Comparison of ENCODE assay signal across 22 cellular contexts in the genomic region with DNA sequence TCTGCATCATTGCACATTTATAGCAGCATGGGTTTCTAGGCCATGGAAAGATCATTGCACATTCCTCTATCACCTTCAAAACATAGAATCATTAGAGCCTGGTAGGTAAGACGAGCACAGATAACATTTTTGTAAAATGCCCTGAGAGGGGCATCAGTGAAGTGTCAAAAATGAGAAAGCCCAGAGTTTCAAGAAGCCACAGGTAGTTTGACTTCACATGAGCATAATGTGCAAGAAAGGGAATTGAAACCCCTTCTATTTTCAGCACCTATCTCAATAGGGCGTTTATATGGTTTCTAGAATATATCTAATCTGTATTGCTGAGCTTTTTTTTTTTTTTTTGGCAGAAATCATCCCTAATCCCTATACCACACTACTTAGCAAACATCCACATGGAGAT.
"Had no signal": no experiment of that assay in that cellular context is flagged by ENCODE, and none has a peak within 500 bp of the region (broad histone marks: within the 10 kb centered on the region; RNA-seq: fewer than 3 reads in every experiment).

No MANE protein-coding gene starts in this region.

- H3K27ac ChIP-seq: gastroesophageal sphincter, heart right ventricle, tibial nerve, VCaP had no signal

- H3K36me3 ChIP-seq: gastroesophageal sphincter, heart right ventricle, tibial nerve had no signal

- H3K9me3 ChIP-seq: gastroesophageal sphincter, tibial nerve had no signal

- H3K4me3 ChIP-seq: gastroesophageal sphincter, heart right ventricle, tibial nerve had no signal

- ATAC-seq: activated CD4-positive, CD25-positive, alpha-beta regulatory T cell treated with anti-CD3 and anti-CD28 coated beads, Interleukin-2, amount 50 U/mL, for 24 hours; activated CD8-positive, alpha-beta memory T cell treated with anti-CD3 and anti-CD28 coated beads, Interleukin-2, amount 10 ng/mL, durations not matched to agents 7 days and 5 days; activated naive CD8-positive, alpha-beta T cell treated with anti-CD3 and anti-CD28 coated beads, Interleukin-2, amount 50 U/mL, for 24 hours; gastroesophageal sphincter; heart right ventricle; left cardiac atrium; natural killer cell; sciatic nerve; stimulated activated effector memory CD8-positive, alpha-beta T cell treated with anti-CD3 and anti-CD28 coated beads, Interleukin-12 subunit alpha, Interleukin-12 subunit beta, amount 100 ng/mL, for 72 hours; stimulated activated naive CD8-positive, alpha-beta T cell treated with anti-CD3 and anti-CD28 coated beads, Interleukin-15, amount 100 ng/mL, for 72 hours had no signal

- H3K4me1 ChIP-seq: gastroesophageal sphincter, heart right ventricle, tibial nerve had no signal

- DNase-seq: activated CD4-positive, alpha-beta memory T cell treated with anti-CD3 and anti-CD28 coated beads, Interleukin-2, amount 10 ng/mL, durations not matched to agents 7 days and 5 days; activated CD4-positive, alpha-beta T cell treated with anti-CD3 and anti-CD28 coated beads, Interleukin-2, amount 10 ng/mL, durations not matched to agents 24 days and 14 days; activated CD8-positive, alpha-beta memory T cell treated with anti-CD3 and anti-CD28 coated beads, Interleukin-2, amount 10 ng/mL, durations not matched to agents 7 days and 5 days; activated gamma-delta T cell; activated naive CD4-positive, alpha-beta T cell treated with anti-CD3 and anti-CD28 coated beads, Interleukin-2, amount 50 U/mL, for 16 hours; activated naive CD8-positive, alpha-beta T cell treated with anti-CD3 and anti-CD28 coated beads, Interleukin-2, amount 50 U/mL, for 24 hours; cortex of kidney; endodermal cell; heart right ventricle; islet precursor cell; left cardiac atrium; midbrain; natural killer cell; small intestine; stimulated activated CD4-positive, alpha-beta T cell treated with anti-CD3 and anti-CD28 coated beads, Interleukin-2, amount 100 ng/mL, for 24 hours; stimulated activated naive CD8-positive, alpha-beta T cell treated with anti-CD3 and anti-CD28 coated beads, Interleukin-15, amount 100 ng/mL, for 72 hours had no signal

- H3K27me3 ChIP-seq: gastroesophageal sphincter, heart right ventricle, tibial nerve had no signal
